ENCODE assay signal across 1 cellular context in genomic region chr21:36431252-36431651, GRCh38.
TF ChIP-seq lines count a peak whose summit lies in the region.

No MANE protein-coding gene starts in this region.

TF ChIP-seq in GM23338, 12 proteins besides CTCF, POLR2A, EP300 and RAD21 (continued from another document):
- TF ChIP-seq ZNF462 (CRISPR knock-in tag; IDR thresholded peaks at IDR 0.05), result no peak
- TF ChIP-seq, protein P1, sequence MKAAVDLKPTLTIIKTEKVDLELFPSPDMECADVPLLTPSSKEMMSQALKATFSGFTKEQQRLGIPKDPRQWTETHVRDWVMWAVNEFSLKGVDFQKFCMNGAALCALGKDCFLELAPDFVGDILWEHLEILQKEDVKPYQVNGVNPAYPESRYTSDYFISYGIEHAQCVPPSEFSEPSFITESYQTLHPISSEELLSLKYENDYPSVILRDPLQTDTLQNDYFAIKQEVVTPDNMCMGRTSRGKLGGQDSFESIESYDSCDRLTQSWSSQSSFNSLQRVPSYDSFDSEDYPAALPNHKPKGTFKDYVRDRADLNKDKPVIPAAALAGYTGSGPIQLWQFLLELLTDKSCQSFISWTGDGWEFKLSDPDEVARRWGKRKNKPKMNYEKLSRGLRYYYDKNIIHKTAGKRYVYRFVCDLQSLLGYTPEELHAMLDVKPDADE (IDR thresholded peaks at IDR 0.05), result no peak
- TF ChIP-seq, protein P2, sequence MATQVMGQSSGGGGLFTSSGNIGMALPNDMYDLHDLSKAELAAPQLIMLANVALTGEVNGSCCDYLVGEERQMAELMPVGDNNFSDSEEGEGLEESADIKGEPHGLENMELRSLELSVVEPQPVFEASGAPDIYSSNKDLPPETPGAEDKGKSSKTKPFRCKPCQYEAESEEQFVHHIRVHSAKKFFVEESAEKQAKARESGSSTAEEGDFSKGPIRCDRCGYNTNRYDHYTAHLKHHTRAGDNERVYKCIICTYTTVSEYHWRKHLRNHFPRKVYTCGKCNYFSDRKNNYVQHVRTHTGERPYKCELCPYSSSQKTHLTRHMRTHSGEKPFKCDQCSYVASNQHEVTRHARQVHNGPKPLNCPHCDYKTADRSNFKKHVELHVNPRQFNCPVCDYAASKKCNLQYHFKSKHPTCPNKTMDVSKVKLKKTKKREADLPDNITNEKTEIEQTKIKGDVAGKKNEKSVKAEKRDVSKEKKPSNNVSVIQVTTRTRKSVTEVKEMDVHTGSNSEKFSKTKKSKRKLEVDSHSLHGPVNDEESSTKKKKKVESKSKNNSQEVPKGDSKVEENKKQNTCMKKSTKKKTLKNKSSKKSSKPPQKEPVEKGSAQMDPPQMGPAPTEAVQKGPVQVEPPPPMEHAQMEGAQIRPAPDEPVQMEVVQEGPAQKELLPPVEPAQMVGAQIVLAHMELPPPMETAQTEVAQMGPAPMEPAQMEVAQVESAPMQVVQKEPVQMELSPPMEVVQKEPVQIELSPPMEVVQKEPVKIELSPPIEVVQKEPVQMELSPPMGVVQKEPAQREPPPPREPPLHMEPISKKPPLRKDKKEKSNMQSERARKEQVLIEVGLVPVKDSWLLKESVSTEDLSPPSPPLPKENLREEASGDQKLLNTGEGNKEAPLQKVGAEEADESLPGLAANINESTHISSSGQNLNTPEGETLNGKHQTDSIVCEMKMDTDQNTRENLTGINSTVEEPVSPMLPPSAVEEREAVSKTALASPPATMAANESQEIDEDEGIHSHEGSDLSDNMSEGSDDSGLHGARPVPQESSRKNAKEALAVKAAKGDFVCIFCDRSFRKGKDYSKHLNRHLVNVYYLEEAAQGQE (IDR thresholded peaks at IDR 0.05; ENCODE audit: unreplicated experiment), result no peak
TF ChIP-seq in GM23338: peak in this region for 0.
